In genomic region chr3:52230461-52230860, GRCh38 we compare ENCODE assay signal across 30 cellular contexts. TPM values are rescaled to one million over a fixed set of nuclear protein-coding genes. Genes with fewer than 3 reads are reported as not detected.
DNase-seq lines count a peak whose midpoint lies in the region; ATAC-seq and TF ChIP-seq lines count a peak whose summit lies in the region.
"Had no signal": no experiment of that assay in that cellular context is flagged by ENCODE, and none has a peak within 500 bp of the region (broad histone marks: within the 10 kb centered on the region; RNA-seq: fewer than 3 reads in every experiment).

No MANE protein-coding gene starts in this region.

- H3K27ac Mint-ChIP-seq in activated T-cell treated with anti-CD3 and anti-CD28 coated beads, Interleukin-2, amount 50 U/mL, for 72 hours = peak overlapping the region; percentile 79
- H3K27ac Mint-ChIP-seq in CD4-positive, CD25-positive, alpha-beta regulatory T cell = peak overlapping the region in 2 of 3 donors; percentile 47 to 78
- peak overlapping the region; percentile 61 for H3K27ac Mint-ChIP-seq in activated CD8-positive, alpha-beta T cell treated with anti-CD3 and anti-CD28 coated beads, Interleukin-2, amount 10 ng/mL, durations not matched to agents 7 days and 5 days
- peak overlapping the region; percentile 27 for H3K27ac Mint-ChIP-seq in neural crest cell (ENCODE audit: unreplicated experiment)
- H3K27ac Mint-ChIP-seq: nephron had no signal

- H3K27me3 Mint-ChIP-seq in activated T-cell treated with anti-CD3 and anti-CD28 coated beads, Interleukin-2, amount 50 U/mL, for 72 hours (ENCODE audit: low read depth) = no peaks in the 10 kb centered on the region
- H3K27me3 Mint-ChIP-seq in CD4-positive, CD25-positive, alpha-beta regulatory T cell = no peaks in the 10 kb centered on the region
- H3K27me3 Mint-ChIP-seq in activated CD8-positive, alpha-beta T cell treated with anti-CD3 and anti-CD28 coated beads, Interleukin-2, amount 10 ng/mL, durations not matched to agents 7 days and 5 days (ENCODE audit: low read depth) = no peaks in the 10 kb centered on the region
- H3K27me3 Mint-ChIP-seq in neural crest cell (ENCODE audit: low read depth) = no peaks in the 10 kb centered on the region

- DNase-seq in activated T-cell treated with anti-CD3 and anti-CD28 coated beads, Interleukin-2, amount 50 U/mL, for 72 hours = no peak
- DNase-seq in activated T-cell treated with anti-CD3 and anti-CD28 coated beads for 4 hours = no peak
- no peak for DNase-seq in CD4-positive, CD25-positive, alpha-beta regulatory T cell
- DNase-seq in activated CD8-positive, alpha-beta T cell treated with anti-CD3 and anti-CD28 coated beads, Interleukin-2, amount 10 ng/mL, durations not matched to agents 7 days and 5 days = no peak
- DNase-seq in neural crest cell (ENCODE audit: low read depth, low spot score) = no peak
- DNase-seq in NAMALWA (ENCODE audit: low spot score) = no peak
- DNase-seq: BE2C; body of pancreas; effector CD4-positive, alpha-beta T cell; glutamatergic neuron; Karpas-422; left ventricle myocardium superior; midbrain; NCI-H1436 treated with DMSO at 0.1 percent for 48 hours; NCI-H345; small intestine; stomach; T-helper 1 cell; thyroid gland had no signal

- no peak overlapping the region for H3K4me3 Mint-ChIP-seq in activated T-cell treated with anti-CD3 and anti-CD28 coated beads, Interleukin-2, amount 50 U/mL, for 72 hours
- H3K4me3 Mint-ChIP-seq in CD4-positive, CD25-positive, alpha-beta regulatory T cell = no peak overlapping the region
- no peak overlapping the region for H3K4me3 Mint-ChIP-seq in activated CD8-positive, alpha-beta T cell treated with anti-CD3 and anti-CD28 coated beads, Interleukin-2, amount 10 ng/mL, durations not matched to agents 7 days and 5 days
- H3K4me3 Mint-ChIP-seq in neural crest cell = no peak overlapping the region
- H3K4me3 Mint-ChIP-seq: nephron had no signal

- peaks cover 56% of the 10 kb centered on the region for H3K4me1 Mint-ChIP-seq in activated T-cell treated with anti-CD3 and anti-CD28 coated beads, Interleukin-2, amount 50 U/mL, for 72 hours (ENCODE audit: low read depth)
- peaks cover 0 to 65% (median 31%) of the 10 kb centered on the region in 4 donors for H3K4me1 Mint-ChIP-seq in CD4-positive, CD25-positive, alpha-beta regulatory T cell
- H3K4me1 Mint-ChIP-seq in activated CD8-positive, alpha-beta T cell treated with anti-CD3 and anti-CD28 coated beads, Interleukin-2, amount 10 ng/mL, durations not matched to agents 7 days and 5 days (ENCODE audit: low read depth) = peaks cover 62% of the 10 kb centered on the region
- no peaks in the 10 kb centered on the region for H3K4me1 Mint-ChIP-seq in neural crest cell
- H3K4me1 Mint-ChIP-seq: nephron had no signal

- no peak overlapping the region for H3K4me3 ChIP-seq in CD4-positive, CD25-positive, alpha-beta regulatory T cell (ENCODE audit: low read depth, low read length)
- H3K4me3 ChIP-seq: body of pancreas, SJSA1, stomach, thyroid gland had no signal

- CTCF ChIA-PET in activated CD8-positive, alpha-beta T cell treated with anti-CD3 and anti-CD28 coated beads, Interleukin-2, amount 10 ng/mL, durations not matched to agents 7 days and 5 days (lab: Charles Lee) = interaction anchor here (0.9 to 11.1 kb wide), 15 partner anchors 11 to 182 kb away, joined by 3 to 176 read pairs (median 18); partner anchors contain the start of genes GLYCTK, PPM1M and WDR82

- H3K27me3 ChIP-seq in CD4-positive, CD25-positive, alpha-beta regulatory T cell (ENCODE audit: control insufficient read depth, insufficient read depth, low read length) = no peaks in the 10 kb centered on the region
- H3K27me3 ChIP-seq: BE2C, body of pancreas, SJSA1, stomach, thyroid gland had no signal

- POLR2A ChIA-PET in activated CD8-positive, alpha-beta T cell treated with anti-CD3 and anti-CD28 coated beads, Interleukin-2, amount 10 ng/mL, durations not matched to agents 7 days and 5 days (lab: Charles Lee) = interaction anchor here (0.6 to 2.9 kb wide), 5 partner anchors 8 to 58 kb away, joined by 3 to 12 read pairs (median 8); partner anchors contain the start of gene GLYCTK

- no peaks in the 10 kb centered on the region for H3K9me3 ChIP-seq in CD4-positive, CD25-positive, alpha-beta regulatory T cell (ENCODE audit: control insufficient read depth in 2 of 2, low read length in 2 of 2)
- H3K9me3 ChIP-seq: BE2C, body of pancreas, SJSA1, stomach, thyroid gland had no signal

- peaks cover 45% of the 10 kb centered on the region for H3K4me1 ChIP-seq in CD4-positive, CD25-positive, alpha-beta regulatory T cell (ENCODE audit: control insufficient read depth, insufficient read depth, low read length, poor library complexity, severe bottlenecking)
- H3K4me1 ChIP-seq: BE2C, body of pancreas, SJSA1, thyroid gland had no signal

- H3K36me3 Mint-ChIP-seq in activated T-cell treated with anti-CD3 and anti-CD28 coated beads, Interleukin-2, amount 50 U/mL, for 72 hours (ENCODE audit: insufficient read depth in 2 of 2) = peaks cover 2 to 18% of the 10 kb centered on the region in 2 donors
- peaks cover 18% of the 10 kb centered on the region for H3K36me3 Mint-ChIP-seq in CD4-positive, CD25-positive, alpha-beta regulatory T cell
- H3K36me3 Mint-ChIP-seq in activated CD8-positive, alpha-beta T cell treated with anti-CD3 and anti-CD28 coated beads, Interleukin-2, amount 10 ng/mL, durations not matched to agents 7 days and 5 days (ENCODE audit: low read depth) = peaks cover 61% of the 10 kb centered on the region
- H3K36me3 Mint-ChIP-seq in neural crest cell (ENCODE audit: low read depth) = no peaks in the 10 kb centered on the region

- no peak for TF ChIP-seq CTCF in neural crest cell (conservative IDR thresholded peaks at IDR 0.05)

- ATAC-seq in activated T-cell treated with anti-CD3 and anti-CD28 coated beads, Interleukin-2, amount 50 U/mL, for 72 hours (replicated peaks in 1 of 2) = no peak
- no peak for ATAC-seq in CD4-positive, CD25-positive, alpha-beta regulatory T cell (ENCODE audit: low read depth in 2 of 2)
- no peak for ATAC-seq in activated CD8-positive, alpha-beta T cell treated with anti-CD3 and anti-CD28 coated beads, Interleukin-2, amount 10 ng/mL, durations not matched to agents 7 days and 5 days
- no peak for ATAC-seq in HG02588 (IDR thresholded peaks at IDR 0.05; ENCODE audit: unreplicated experiment)
- no peak for ATAC-seq in SK-N-SH treated with all-trans-retinoic acid at 6 μM for 48 hours
- ATAC-seq: left ventricle myocardium superior had no signal

- H3K36me3 ChIP-seq in CD4-positive, CD25-positive, alpha-beta regulatory T cell (ENCODE audit: control insufficient read depth, insufficient read depth, low read length) = peaks cover 69% of the 10 kb centered on the region

- no peaks in the 10 kb centered on the region for H3K9me3 Mint-ChIP-seq in activated T-cell treated with anti-CD3 and anti-CD28 coated beads, Interleukin-2, amount 50 U/mL, for 72 hours
- no peaks in the 10 kb centered on the region for H3K9me3 Mint-ChIP-seq in CD4-positive, CD25-positive, alpha-beta regulatory T cell
- H3K9me3 Mint-ChIP-seq in activated CD8-positive, alpha-beta T cell treated with anti-CD3 and anti-CD28 coated beads, Interleukin-2, amount 10 ng/mL, durations not matched to agents 7 days and 5 days (ENCODE audit: insufficient read depth) = no peaks in the 10 kb centered on the region
- no peaks in the 10 kb centered on the region for H3K9me3 Mint-ChIP-seq in neural crest cell
- H3K9me3 Mint-ChIP-seq: nephron had no signal

- no peak overlapping the region for H3K27ac ChIP-seq in CD4-positive, CD25-positive, alpha-beta regulatory T cell (ENCODE audit: insufficient read depth, low read length, poor library complexity, severe bottlenecking)
- H3K27ac ChIP-seq: body of pancreas, HL-60, SJSA1, stomach, thyroid gland had no signal

TF ChIP-seq in SK-N-SH treated with all-trans-retinoic acid at 6 μM for 48 hours, 23 proteins besides CTCF, POLR2A, EP300 and RAD21:
- no peak for TF ChIP-seq BACH2 (CRISPR knock-in tag; IDR thresholded peaks at IDR 0.05; ENCODE audit: borderline replicate concordance)
- no peak for TF ChIP-seq ZNF70 (CRISPR knock-in tag; IDR thresholded peaks at IDR 0.05)
- no peak for TF ChIP-seq TOX (CRISPR knock-in tag; IDR thresholded peaks at IDR 0.05; ENCODE audit: borderline replicate concordance)

RNA-seq across cellular contexts. Expression of gene TLR9, which starts 5.0 kb away (rescaled TPM):
- 1 to 10 TPM; 1.2 to 2.3 TPM for total RNA-seq in activated T-cell treated with anti-CD3 and anti-CD28 coated beads, Interleukin-2, amount 50 U/mL, for 72 hours
- total RNA-seq in CD4-positive, CD25-positive, alpha-beta regulatory T cell = 0.27 TPM
- polyA plus RNA-seq in CD4-positive, CD25-positive, alpha-beta regulatory T cell = under 1 TPM in 1 of 4 donors, not detected in 3; 0.16 TPM
- total RNA-seq in activated CD8-positive, alpha-beta T cell treated with anti-CD3 and anti-CD28 coated beads, Interleukin-2, amount 10 ng/mL, durations not matched to agents 7 days and 5 days = under 1 TPM; 0.52 to 0.79 TPM
- 0.16 TPM in 1 of 2 replicates, not detected in the other for total RNA-seq in neural crest cell
- total RNA-seq: A673, Daoy, epithelial cell of proximal tubule, osteocyte, renal cortical epithelial cell, SJSA1, stomach had no signal
- polyA plus RNA-seq: keratinocyte had no signal

RNA-seq across cellular contexts. Expression of gene TWF2, which starts 8.5 kb away (rescaled TPM):
- total RNA-seq in activated T-cell treated with anti-CD3 and anti-CD28 coated beads, Interleukin-2, amount 50 U/mL, for 72 hours = 100 to 1,000 TPM; 124 to 133 TPM
- 62.4 TPM for total RNA-seq in CD4-positive, CD25-positive, alpha-beta regulatory T cell
- 100 to 1,000 TPM; 116 to 142 (median 131) TPM for polyA plus RNA-seq in CD4-positive, CD25-positive, alpha-beta regulatory T cell
- total RNA-seq in activated CD8-positive, alpha-beta T cell treated with anti-CD3 and anti-CD28 coated beads, Interleukin-2, amount 10 ng/mL, durations not matched to agents 7 days and 5 days = 100 to 1,000 TPM; 154 to 162 TPM
- total RNA-seq in neural crest cell = 30.7 and 31.7 TPM in 2 replicates

RNA-seq across cellular contexts. Expression of gene PPM1M, which starts 15.1 kb away (rescaled TPM):
- total RNA-seq in activated T-cell treated with anti-CD3 and anti-CD28 coated beads, Interleukin-2, amount 50 U/mL, for 72 hours = 100 to 1,000 TPM; 119 to 121 TPM
- 80.7 TPM for total RNA-seq in CD4-positive, CD25-positive, alpha-beta regulatory T cell
- polyA plus RNA-seq in CD4-positive, CD25-positive, alpha-beta regulatory T cell = 100 to 1,000 TPM in 1 of 4 donors, 10 to 100 TPM in 3; 55.5 to 104 (median 74.9) TPM
- 10 to 100 TPM; 90.7 to 91.9 TPM for total RNA-seq in activated CD8-positive, alpha-beta T cell treated with anti-CD3 and anti-CD28 coated beads, Interleukin-2, amount 10 ng/mL, durations not matched to agents 7 days and 5 days
- 4.3 and 4.4 TPM in 2 replicates for total RNA-seq in neural crest cell

RNA-seq across cellular contexts. Expression of gene ALAS1, which starts 32.5 kb away (rescaled TPM):
- total RNA-seq in activated T-cell treated with anti-CD3 and anti-CD28 coated beads, Interleukin-2, amount 50 U/mL, for 72 hours = 10 to 100 TPM; 62.7 to 63.6 TPM
- 17.1 TPM for total RNA-seq in CD4-positive, CD25-positive, alpha-beta regulatory T cell
- polyA plus RNA-seq in CD4-positive, CD25-positive, alpha-beta regulatory T cell = 10 to 100 TPM; 22.4 to 41.4 (median 34.2) TPM
- 10 to 100 TPM; 57.7 to 60.8 TPM for total RNA-seq in activated CD8-positive, alpha-beta T cell treated with anti-CD3 and anti-CD28 coated beads, Interleukin-2, amount 10 ng/mL, durations not matched to agents 7 days and 5 days
- total RNA-seq in neural crest cell = 47.8 and 53.0 TPM in 2 replicates

RNA-seq across cellular contexts. Expression of gene WDR82, which starts 48.0 kb away (rescaled TPM):
- 100 to 1,000 TPM; 113 to 120 TPM for total RNA-seq in activated T-cell treated with anti-CD3 and anti-CD28 coated beads, Interleukin-2, amount 50 U/mL, for 72 hours
- 116 TPM for total RNA-seq in CD4-positive, CD25-positive, alpha-beta regulatory T cell
- polyA plus RNA-seq in CD4-positive, CD25-positive, alpha-beta regulatory T cell = 100 to 1,000 TPM in 2 of 4 donors, 10 to 100 TPM in 2; 85.9 to 111 (median 103) TPM
- total RNA-seq in activated CD8-positive, alpha-beta T cell treated with anti-CD3 and anti-CD28 coated beads, Interleukin-2, amount 10 ng/mL, durations not matched to agents 7 days and 5 days = 100 to 1,000 TPM; 131 TPM
- 114 and 119 TPM in 2 replicates for total RNA-seq in neural crest cell

Comparison
In these comparisons a context has a peak if more than half of its experiments do, and no peak if none do; other contexts are left out.
1. H3K27ac Mint-ChIP-seq: peak in every context shown above with its lines; median percentile 79 in activated T-cell treated with anti-CD3 and anti-CD28 coated beads, Interleukin-2, amount 50 U/mL, for 72 hours; 62 in CD4-positive, CD25-positive, alpha-beta regulatory T cell; 61 in activated CD8-positive, alpha-beta T cell treated with anti-CD3 and anti-CD28 coated beads, Interleukin-2, amount 10 ng/mL, durations not matched to agents 7 days and 5 days; 27 in neural crest cell.
2. RNA of gene PPM1M, which starts 15.1 kb away (total RNA-seq): 119 to 121 TPM in activated T-cell treated with anti-CD3 and anti-CD28 coated beads, Interleukin-2, amount 50 U/mL, for 72 hours, 90.7 to 91.9 TPM in activated CD8-positive, alpha-beta T cell treated with anti-CD3 and anti-CD28 coated beads, Interleukin-2, amount 10 ng/mL, durations not matched to agents 7 days and 5 days and 80.7 TPM in CD4-positive, CD25-positive, alpha-beta regulatory T cell (single experiment); 4.3 to 4.4 TPM in neural crest cell; every median in the first group is over 10 times any median in the second.